ENCODE assay signal across 12 cellular contexts in the genomic region with DNA sequence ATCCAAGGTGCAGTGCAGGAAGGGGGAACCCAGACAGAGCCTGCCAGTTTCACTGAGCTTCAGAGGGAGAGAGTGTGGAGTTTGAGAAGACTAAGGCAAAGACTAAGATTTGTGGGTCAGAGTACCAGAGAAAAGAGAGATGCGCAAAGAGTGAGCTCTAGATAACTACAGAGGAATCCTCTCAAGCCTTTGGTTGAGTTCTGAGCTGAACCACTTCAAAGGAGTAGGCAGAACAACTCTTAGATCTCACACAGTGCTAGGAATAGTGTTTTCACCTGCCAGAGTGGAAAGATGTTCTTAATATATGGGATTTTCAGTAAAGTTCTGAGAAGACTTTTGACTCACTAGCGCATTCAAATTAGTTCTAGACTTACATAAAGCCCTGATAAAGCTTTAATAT.
"Had no signal": no experiment of that assay in that cellular context is flagged by ENCODE, and none has a peak within 500 bp of the region (broad histone marks: within the 10 kb centered on the region; RNA-seq: fewer than 3 reads in every experiment).

No MANE protein-coding gene starts in this region.

- ATAC-seq: heart left ventricle had no signal

- DNase-seq: activated CD4-positive, alpha-beta T cell treated with anti-CD3 and anti-CD28 coated beads for 48 hours; foreskin melanocyte; heart left ventricle; left ventricle myocardium inferior; ovary; SIG-M5; stimulated activated CD4-positive, alpha-beta T cell treated with anti-CD3 and anti-CD28 coated beads, Interleukin-4, amount 100 ng/mL, for 1 hour; stimulated activated CD8-positive, alpha-beta memory T cell treated with anti-CD3 and anti-CD28 coated beads, Interleukin-4, amount 100 ng/mL, for 48 hours; tibial artery; uterus had no signal

- H3K4me1 Mint-ChIP-seq: memory B cell, neural crest cell had no signal

- H3K27me3 Mint-ChIP-seq: memory B cell had no signal

- H3K4me3 Mint-ChIP-seq: memory B cell, neural crest cell had no signal

- H3K27ac Mint-ChIP-seq: memory B cell had no signal
